ENCODE assay signal across 32 cellular contexts in the genomic region with DNA sequence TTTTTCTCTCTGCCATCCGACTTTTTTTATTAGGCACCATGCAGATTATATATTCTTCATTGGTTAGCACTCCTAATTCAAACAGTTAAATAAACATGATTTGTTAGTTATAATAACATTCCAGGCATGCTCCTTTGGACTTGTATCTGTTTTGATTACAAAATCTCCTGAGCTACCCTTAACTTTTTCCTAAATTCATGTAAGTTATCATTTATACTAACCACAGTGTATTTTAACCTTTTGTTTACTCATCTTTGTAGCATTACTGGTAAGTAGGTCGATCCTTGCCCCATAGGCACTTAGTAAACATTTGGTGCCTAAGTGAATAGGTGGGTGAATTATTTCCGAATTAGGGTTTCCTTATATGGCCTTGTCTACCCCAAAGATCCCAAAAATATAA.
"Had no signal": no experiment of that assay in that cellular context is flagged by ENCODE, and none has a peak within 500 bp of the region (broad histone marks: within the 10 kb centered on the region; RNA-seq: fewer than 3 reads in every experiment).

No MANE protein-coding gene starts in this region.

- H3K27me3 ChIP-seq: brain microvascular endothelial cell, esophagus squamous epithelium, gastroesophageal sphincter, hepatocyte, right atrium auricular region, upper lobe of left lung, vagina had no signal

- H3K27ac Mint-ChIP-seq: activated naive CD8-positive, alpha-beta T cell treated with anti-CD3 and anti-CD28 coated beads for 36 hours; activated T-helper 2 cell treated with anti-CD3 and anti-CD28 coated beads, Interferon-gamma antibody, Interleukin-2, Interleukin-4, amounts not matched to agents 10 μg/mL and 5 μg/mL and 100 μg/mL, durations not matched to agents 14 hours and 24 hours and 36 hours; dendritic cell treated with granulocyte-macrophage colony-stimulating factor and Interleukin-4, amounts not matched to agents 40 ng/mL and 50 ng/mL, for 4 days; mesothelial cell of epicardium; naive B cell; stimulated activated memory B cell treated with anti-CD40 and anti-IgM and Interleukin-4, amounts not matched to agents 10 μg/mL and 1 μg/mL and 100 μg/mL, for 72 hours; WTC11 had no signal

- ATAC-seq: gastroesophageal sphincter; left cardiac atrium; stimulated activated memory B cell treated with anti-CD40 and anti-IgM and Interleukin-4, amounts not matched to agents 10 μg/mL and 1 μg/mL and 100 μg/mL, for 72 hours; stimulated activated naive CD8-positive, alpha-beta T cell treated with anti-CD3 and anti-CD28 coated beads, Interleukin-15, amount 100 ng/mL, for 72 hours; WTC11 had no signal

- H3K4me1 Mint-ChIP-seq: mesothelial cell of epicardium, neural crest cell, WTC11 had no signal

- DNase-seq: activated CD4-positive, alpha-beta T cell treated with anti-CD3 and anti-CD28 coated beads for 1 hour; activated CD4-positive, alpha-beta T cell treated with anti-CD3 and anti-CD28 coated beads, Interleukin-2, amount 50 U/mL, for 1 hour; activated CD8-positive, alpha-beta memory T cell treated with anti-CD3 and anti-CD28 coated beads, Interleukin-2, amount 50 U/mL, for 4 hours; activated naive CD8-positive, alpha-beta T cell treated with anti-CD3 and anti-CD28 coated beads for 36 hours; activated T-cell treated with anti-CD3 and anti-CD28 coated beads, Interleukin-2, amount 50 U/mL, for 24 hours; amniotic stem cell; brain microvascular endothelial cell; effector CD4-positive, alpha-beta T cell; esophagus squamous epithelium; left cardiac atrium; mammary epithelial cell; naive B cell; nucleus accumbens; stimulated activated CD4-positive, alpha-beta T cell treated with anti-CD3 and anti-CD28 coated beads, Interleukin-1b, Interleukin-23, amount 100 ng/mL, for 48 hours; stimulated activated CD4-positive, alpha-beta T cell treated with anti-CD3 and anti-CD28 coated beads, Interleukin-4, amount 100 ng/mL, for 4 hours; stimulated activated CD8-positive, alpha-beta memory T cell treated with anti-CD3 and anti-CD28 coated beads, Interleukin-4, amount 100 ng/mL, for 48 hours; stimulated activated naive CD8-positive, alpha-beta T cell treated with anti-CD3 and anti-CD28 coated beads, Interleukin-15, amount 100 ng/mL, for 72 hours; substantia nigra; T-helper 2 cell had no signal

- H3K9me3 Mint-ChIP-seq: dendritic cell treated with granulocyte-macrophage colony-stimulating factor and Interleukin-4, amounts not matched to agents 40 ng/mL and 50 ng/mL, for 4 days; stimulated activated naive CD8-positive, alpha-beta T cell treated with anti-CD3 and anti-CD28 coated beads, Interleukin-15, amount 100 ng/mL, for 72 hours had no signal

- H3K27ac ChIP-seq: brain microvascular endothelial cell, epithelial cell of prostate, esophagus squamous epithelium, gastroesophageal sphincter, hepatocyte, right atrium auricular region, upper lobe of left lung, vagina had no signal

- H3K4me1 ChIP-seq: esophagus squamous epithelium, right atrium auricular region, upper lobe of left lung had no signal

- H3K27me3 Mint-ChIP-seq: activated naive CD8-positive, alpha-beta T cell treated with anti-CD3 and anti-CD28 coated beads for 36 hours; activated T-cell treated with anti-CD3 and anti-CD28 coated beads, Interleukin-2, amount 50 U/mL, for 24 hours; dendritic cell treated with granulocyte-macrophage colony-stimulating factor and Interleukin-4, amounts not matched to agents 40 ng/mL and 50 ng/mL, for 4 days; naive B cell; stimulated activated memory B cell treated with anti-CD40 and anti-IgM and Interleukin-4, amounts not matched to agents 10 μg/mL and 1 μg/mL and 100 μg/mL, for 72 hours; stimulated activated naive CD8-positive, alpha-beta T cell treated with anti-CD3 and anti-CD28 coated beads, Interleukin-15, amount 100 ng/mL, for 72 hours had no signal

- H2AFZ ChIP-seq: hepatocyte had no signal

- H3K4me3 Mint-ChIP-seq: activated naive CD8-positive, alpha-beta T cell treated with anti-CD3 and anti-CD28 coated beads for 36 hours; activated T-cell treated with anti-CD3 and anti-CD28 coated beads, Interleukin-2, amount 50 U/mL, for 24 hours; dendritic cell treated with granulocyte-macrophage colony-stimulating factor and Interleukin-4, amounts not matched to agents 40 ng/mL and 50 ng/mL, for 4 days; mesothelial cell of epicardium; naive B cell; neural crest cell; stimulated activated memory B cell treated with anti-CD40 and anti-IgM and Interleukin-4, amounts not matched to agents 10 μg/mL and 1 μg/mL and 100 μg/mL, for 72 hours; stimulated activated naive CD8-positive, alpha-beta T cell treated with anti-CD3 and anti-CD28 coated beads, Interleukin-15, amount 100 ng/mL, for 72 hours; WTC11 had no signal

- H3K4me2 ChIP-seq: hepatocyte, smooth muscle cell had no signal

- H3K4me3 ChIP-seq: esophagus squamous epithelium, gastroesophageal sphincter, hepatocyte, right atrium auricular region, smooth muscle cell, upper lobe of left lung, vagina had no signal
